23 cellular contexts compared by ENCODE assay signal in the genomic region with DNA sequence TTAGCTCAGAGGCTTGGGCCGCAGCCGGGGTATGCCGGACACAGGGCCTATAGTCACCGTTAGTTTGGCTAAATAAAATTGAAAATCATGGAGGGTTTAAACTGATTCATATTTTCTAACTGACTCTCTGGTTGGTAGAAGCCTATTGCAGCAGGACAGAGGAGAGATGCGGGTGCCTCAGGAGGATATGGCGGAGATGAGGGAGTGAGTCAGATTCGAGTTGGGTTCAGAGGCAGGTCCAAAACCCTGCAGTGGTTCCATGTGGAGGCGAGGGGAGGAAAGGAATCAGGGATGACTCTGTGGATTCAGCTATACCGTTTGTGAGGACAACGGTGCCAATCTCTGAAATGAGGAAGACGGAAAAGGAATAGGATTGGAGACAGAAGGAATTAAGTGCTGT.
"Had no signal": no experiment of that assay in that cellular context is flagged by ENCODE, and none has a peak within 500 bp of the region (broad histone marks: within the 10 kb centered on the region; RNA-seq: fewer than 3 reads in every experiment).

No MANE protein-coding gene starts in this region.

- DNase-seq: activated CD4-positive, alpha-beta memory T cell treated with anti-CD3 and anti-CD28 coated beads for 36 hours; activated CD4-positive, alpha-beta T cell treated with anti-CD3 and anti-CD28 coated beads for 36 hours; activated CD4-positive, alpha-beta T cell treated with anti-CD3 and anti-CD28 coated beads, Interleukin-2, amount 10 ng/mL, durations not matched to agents 24 days and 14 days; activated CD4-positive, CD25-positive, alpha-beta regulatory T cell; activated CD4-positive, CD25-positive, alpha-beta regulatory T cell treated with anti-CD3 and anti-CD28 coated beads, Interleukin-2, amount 50 U/mL, for 72 hours; activated CD8-positive, alpha-beta memory T cell treated with anti-CD3 and anti-CD28 coated beads, Interleukin-2, amount 10 ng/mL, durations not matched to agents 7 days and 5 days; activated CD8-positive, alpha-beta memory T cell treated with anti-CD3 and anti-CD28 coated beads, Interleukin-2, amount 50 U/mL, for 4 hours; activated CD8-positive, alpha-beta T cell treated with anti-CD3 and anti-CD28 coated beads, Interleukin-2, amount 10 ng/mL, durations not matched to agents 7 days and 5 days; activated effector memory CD4-positive, alpha-beta T cell treated with anti-CD3 and anti-CD28 coated beads, Interleukin-2, amount 50 U/mL, for 16 hours; activated naive CD4-positive, alpha-beta T cell treated with anti-CD3 and anti-CD28 coated beads for 36 hours; activated naive CD8-positive, alpha-beta T cell treated with anti-CD3 and anti-CD28 coated beads for 36 hours; activated naive CD8-positive, alpha-beta T cell treated with anti-CD3 and anti-CD28 coated beads, Interleukin-2, amount 50 U/mL, for 24 hours; activated T-cell treated with anti-CD3 and anti-CD28 coated beads, Interleukin-2, amount 50 U/mL, for 1 hour; activated T-cell treated with anti-CD3 and anti-CD28 coated beads, Interleukin-2, amount 50 U/mL, for 48 hours; caudate nucleus; cortex of kidney; effector CD8-positive, alpha-beta T cell; esophagus squamous epithelium; foreskin melanocyte; T-helper 2 cell had no signal

- H3K9me3 ChIP-seq: esophagus squamous epithelium, gastroesophageal sphincter had no signal

- H3K36me3 ChIP-seq: brain microvascular endothelial cell, gastroesophageal sphincter had no signal

- H3K4me1 ChIP-seq: esophagus squamous epithelium had no signal

- ATAC-seq: activated CD4-positive, alpha-beta T cell treated with anti-CD3 and anti-CD28 coated beads for 36 hours; activated CD8-positive, alpha-beta memory T cell treated with anti-CD3 and anti-CD28 coated beads, Interleukin-2, amount 10 ng/mL, durations not matched to agents 7 days and 5 days; activated CD8-positive, alpha-beta T cell treated with anti-CD3 and anti-CD28 coated beads, Interleukin-2, amount 10 ng/mL, durations not matched to agents 7 days and 5 days; activated naive CD8-positive, alpha-beta T cell treated with anti-CD3 and anti-CD28 coated beads, Interleukin-2, amount 50 U/mL, for 24 hours; gastroesophageal sphincter had no signal

- H3K27me3 ChIP-seq: brain microvascular endothelial cell, esophagus squamous epithelium, gastroesophageal sphincter had no signal

- H3K4me3 ChIP-seq: esophagus squamous epithelium, gastroesophageal sphincter had no signal

- H3K27ac ChIP-seq: brain microvascular endothelial cell, epithelial cell of prostate, gastroesophageal sphincter had no signal
